In the genomic region with DNA sequence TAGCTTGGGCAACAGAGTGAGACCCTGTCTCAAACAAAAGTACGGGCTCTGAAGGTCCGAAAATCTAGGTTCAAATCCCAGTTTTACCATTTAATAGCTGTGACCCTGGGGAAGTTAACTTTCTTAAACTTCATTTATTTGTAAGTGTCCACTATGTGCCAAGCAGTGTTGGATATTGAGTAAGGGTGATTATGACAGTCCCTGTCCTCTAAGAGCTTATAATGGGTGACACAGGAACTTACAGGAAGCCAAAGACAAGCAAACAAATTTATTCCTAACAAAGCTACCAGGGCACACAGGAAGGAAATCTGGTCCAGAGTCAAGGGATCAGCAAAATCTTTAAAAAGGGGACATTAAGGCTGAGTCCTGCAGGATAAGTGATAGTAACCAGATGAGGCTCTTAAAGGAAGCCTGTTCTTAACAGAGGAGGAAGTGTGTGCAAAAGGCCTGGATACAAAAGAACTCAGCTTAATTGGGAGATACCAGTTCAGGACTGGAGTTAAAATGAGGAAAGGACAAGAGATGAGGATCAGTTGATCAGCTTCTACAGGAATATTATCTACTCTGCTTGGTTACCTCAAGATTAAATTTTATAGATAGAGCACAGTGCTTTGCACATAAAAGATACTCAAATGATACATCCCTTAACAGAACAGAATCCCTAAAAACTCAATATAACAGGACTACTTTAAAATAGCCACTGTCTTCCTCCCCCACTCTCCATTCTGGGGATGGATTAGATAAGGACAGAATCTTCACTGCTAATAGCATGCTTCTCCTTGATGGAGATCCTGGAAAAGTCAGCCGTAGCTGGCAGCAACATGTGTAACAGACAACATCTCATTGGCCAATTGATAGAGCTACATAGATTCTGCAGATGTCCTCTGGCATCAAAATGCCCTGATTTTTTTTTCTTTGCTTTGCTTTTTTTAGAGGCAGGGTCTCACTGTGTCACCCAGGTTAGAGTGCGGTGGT, we compare ENCODE assay signal across 2 cellular contexts.
TF ChIP-seq lines count a peak whose summit lies in the region.

No MANE protein-coding gene starts in this region.

TF ChIP-seq in liver, 16 proteins besides CTCF, POLR2A, EP300 and RAD21:
- no peak for TF ChIP-seq HNF4A (conservative IDR thresholded peaks at IDR 0.05)
- peak; percentile 37 for TF ChIP-seq NR2F2 (IDR thresholded peaks at IDR 0.05)

TF ChIP-seq in HepG2, 621 proteins besides CTCF, POLR2A, EP300 and RAD21:
- TF ChIP-seq ZNF749 (CRISPR knock-in tag; IDR thresholded peaks at IDR 0.05; ENCODE audit: borderline replicate concordance) (no peak), NFKB2 (CRISPR knock-in tag; IDR thresholded peaks at IDR 0.05; ENCODE audit: borderline replicate concordance) (no peak), HOXA9 (CRISPR knock-in tag; IDR thresholded peaks at IDR 0.05; ENCODE audit: borderline replicate concordance) (no peak), ZNF263 (CRISPR knock-in tag; IDR thresholded peaks at IDR 0.05) (no peak), SIN3A (IDR thresholded peaks at IDR 0.05; ENCODE audit: borderline replicate concordance, low read depth, low read length) (no peak), SIX4 (CRISPR knock-in tag; IDR thresholded peaks at IDR 0.05) (no peak), ZKSCAN1 (IDR thresholded peaks at IDR 0.05; ENCODE audit: low read length) (no peak), ZMAT3 (CRISPR knock-in tag; conservative IDR thresholded peaks at IDR 0.05) (no peak), ZNF333 (CRISPR knock-in tag; IDR thresholded peaks at IDR 0.05; ENCODE audit: borderline replicate concordance) (no peak), FOXA1 (IDR thresholded peaks at IDR 0.05) (no peak), FOXA1 (CRISPR knock-in tag; IDR thresholded peaks at IDR 0.05) (no peak), NR3C1 (CRISPR knock-in tag; IDR thresholded peaks at IDR 0.05) (no peak), KMT2B (CRISPR knock-in tag; IDR thresholded peaks at IDR 0.05) (no peak), SP5 (CRISPR knock-in tag; IDR thresholded peaks at IDR 0.05; ENCODE audit: borderline replicate concordance, low read depth) (no peak), SP4 (CRISPR knock-in tag; IDR thresholded peaks at IDR 0.05) (no peak)
- TF ChIP-seq, protein P1, sequence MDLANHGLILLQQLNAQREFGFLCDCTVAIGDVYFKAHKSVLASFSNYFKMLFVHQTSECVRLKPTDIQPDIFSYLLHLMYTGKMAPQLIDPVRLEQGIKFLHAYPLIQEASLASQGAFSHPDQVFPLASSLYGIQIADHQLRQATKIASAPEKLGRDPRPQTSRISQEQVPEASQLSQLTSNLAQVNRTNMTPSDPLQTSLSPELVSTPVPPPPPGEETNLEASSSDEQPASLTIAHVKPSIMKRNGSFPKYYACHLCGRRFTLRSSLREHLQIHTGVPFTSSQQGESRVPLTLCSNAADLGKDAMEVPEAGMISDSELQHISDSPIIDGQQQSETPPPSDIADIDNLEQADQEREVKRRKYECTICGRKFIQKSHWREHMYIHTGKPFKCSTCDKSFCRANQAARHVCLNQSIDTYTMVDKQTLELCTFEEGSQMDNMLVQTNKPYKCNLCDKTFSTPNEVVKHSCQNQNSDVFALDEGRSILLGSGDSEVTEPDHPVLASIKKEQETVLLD (CRISPR knock-in tag; IDR thresholded peaks at IDR 0.05; ENCODE audit: low read depth): no peak
- TF ChIP-seq, protein P2, sequence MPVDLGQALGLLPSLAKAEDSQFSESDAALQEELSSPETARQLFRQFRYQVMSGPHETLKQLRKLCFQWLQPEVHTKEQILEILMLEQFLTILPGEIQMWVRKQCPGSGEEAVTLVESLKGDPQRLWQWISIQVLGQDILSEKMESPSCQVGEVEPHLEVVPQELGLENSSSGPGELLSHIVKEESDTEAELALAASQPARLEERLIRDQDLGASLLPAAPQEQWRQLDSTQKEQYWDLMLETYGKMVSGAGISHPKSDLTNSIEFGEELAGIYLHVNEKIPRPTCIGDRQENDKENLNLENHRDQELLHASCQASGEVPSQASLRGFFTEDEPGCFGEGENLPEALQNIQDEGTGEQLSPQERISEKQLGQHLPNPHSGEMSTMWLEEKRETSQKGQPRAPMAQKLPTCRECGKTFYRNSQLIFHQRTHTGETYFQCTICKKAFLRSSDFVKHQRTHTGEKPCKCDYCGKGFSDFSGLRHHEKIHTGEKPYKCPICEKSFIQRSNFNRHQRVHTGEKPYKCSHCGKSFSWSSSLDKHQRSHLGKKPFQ (CRISPR knock-in tag; IDR thresholded peaks at IDR 0.05; ENCODE audit: insufficient replicate concordance): no peak
- TF ChIP-seq, protein P3, sequence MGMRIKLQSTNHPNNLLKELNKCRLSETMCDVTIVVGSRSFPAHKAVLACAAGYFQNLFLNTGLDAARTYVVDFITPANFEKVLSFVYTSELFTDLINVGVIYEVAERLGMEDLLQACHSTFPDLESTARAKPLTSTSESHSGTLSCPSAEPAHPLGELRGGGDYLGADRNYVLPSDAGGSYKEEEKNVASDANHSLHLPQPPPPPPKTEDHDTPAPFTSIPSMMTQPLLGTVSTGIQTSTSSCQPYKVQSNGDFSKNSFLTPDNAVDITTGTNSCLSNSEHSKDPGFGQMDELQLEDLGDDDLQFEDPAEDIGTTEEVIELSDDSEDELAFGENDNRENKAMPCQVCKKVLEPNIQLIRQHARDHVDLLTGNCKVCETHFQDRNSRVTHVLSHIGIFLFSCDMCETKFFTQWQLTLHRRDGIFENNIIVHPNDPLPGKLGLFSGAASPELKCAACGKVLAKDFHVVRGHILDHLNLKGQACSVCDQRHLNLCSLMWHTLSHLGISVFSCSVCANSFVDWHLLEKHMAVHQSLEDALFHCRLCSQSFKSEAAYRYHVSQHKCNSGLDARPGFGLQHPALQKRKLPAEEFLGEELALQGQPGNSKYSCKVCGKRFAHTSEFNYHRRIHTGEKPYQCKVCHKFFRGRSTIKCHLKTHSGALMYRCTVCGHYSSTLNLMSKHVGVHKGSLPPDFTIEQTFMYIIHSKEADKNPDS (CRISPR knock-in tag; IDR thresholded peaks at IDR 0.05): no peak
